ENCODE assay signal across 11 cellular contexts in the genomic region with DNA sequence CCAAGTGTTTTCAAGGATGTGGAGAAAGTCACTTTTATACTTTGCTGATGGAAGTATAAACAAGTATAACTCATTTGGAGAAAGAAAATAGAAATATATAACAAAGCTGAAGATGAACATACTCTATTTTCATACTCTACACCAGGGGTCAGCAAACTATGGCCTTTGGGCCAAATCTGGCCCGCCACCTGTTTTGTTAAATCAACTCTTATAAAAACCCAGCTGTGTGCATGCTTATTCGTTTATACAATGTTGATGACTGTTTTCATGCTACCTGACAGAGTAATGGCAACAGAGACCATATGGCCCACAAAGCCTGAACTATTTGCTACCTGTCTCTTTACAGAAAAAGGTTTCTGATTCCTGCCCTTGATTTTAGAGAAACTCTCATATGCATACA.
DNase-seq lines count a peak whose midpoint lies in the region; ATAC-seq and TF ChIP-seq lines count a peak whose summit lies in the region.
"Had no signal": no experiment of that assay in that cellular context is flagged by ENCODE, and none has a peak within 500 bp of the region (broad histone marks: within the 10 kb centered on the region; RNA-seq: fewer than 3 reads in every experiment).

No MANE protein-coding gene starts in this region.

- no peak for TF ChIP-seq CTCF in left lung (IDR thresholded peaks at IDR 0.05)
- TF ChIP-seq CTCF in GM13977 (IDR thresholded peaks at IDR 0.05; ENCODE audit: extremely low read depth, insufficient read depth, missing control alignments): no peak

- in situ Hi-C loops in SK-MEL-5 (cut with HindIII; ENCODE audit: low pct_unique_long_range_greater_than_20kb, low sequenced_read_pairs) (no loop called here), GM13977 (cut with MboI; ENCODE audit: low pct_unique_long_range_greater_than_20kb, low sequenced_read_pairs, unreplicated experiment) (no loop called here)

- H3K36me3 Mint-ChIP-seq in activated T-helper 17 cell treated with anti-CD3 and anti-CD28 coated beads, Interleukin-2, amount 50 U/mL, for 72 hours (ENCODE audit: low read depth): no peaks in the 10 kb centered on the region
- no peaks in the 10 kb centered on the region for H3K36me3 Mint-ChIP-seq in stimulated activated naive B cell treated with anti-CD40 and anti-IgM and Interleukin-4, amounts not matched to agents 10 μg/mL and 1 μg/mL and 100 μg/mL, for 72 hours

- no peaks in the 10 kb centered on the region for H3K4me1 Mint-ChIP-seq in activated T-helper 17 cell treated with anti-CD3 and anti-CD28 coated beads, Interleukin-2, amount 50 U/mL, for 72 hours
- no peaks in the 10 kb centered on the region for H3K4me1 Mint-ChIP-seq in stimulated activated naive B cell treated with anti-CD40 and anti-IgM and Interleukin-4, amounts not matched to agents 10 μg/mL and 1 μg/mL and 100 μg/mL, for 72 hours
- H3K4me1 Mint-ChIP-seq: nephron had no signal

- H3K27ac ChIP-seq in left lung: no peak overlapping the region

- peak; percentile 2 for DNase-seq in COLO668 (lab: John Stamatoyannopoulos, UW; ENCODE audit: unreplicated experiment)
- DNase-seq in HT-29 (ENCODE audit: low spot score): peak; percentile 19
- peak; percentile 22 for DNase-seq in SK-MEL-5 (ENCODE audit: low read depth, low spot score)
- no peak for DNase-seq in left lung
- no peak for DNase-seq in GM13977 (ENCODE audit: low spot score)
- DNase-seq in DMS114 treated with DMSO at 0.1 percent for 48 hours (lab: John Stamatoyannopoulos, UW; ENCODE audit: unreplicated experiment): no peak
- DNase-seq in stimulated activated naive B cell treated with anti-CD40 and anti-IgM and Interleukin-4, amounts not matched to agents 10 μg/mL and 1 μg/mL and 100 μg/mL, for 72 hours: no peak
- DNase-seq: activated CD8-positive, alpha-beta memory T cell treated with anti-CD3 and anti-CD28 coated beads, Interleukin-2, amount 50 U/mL, for 48 hours; NCI-H1417 treated with DMSO at 0.1 percent for 48 hours had no signal

- H3K4me3 ChIP-seq in left lung: no peak overlapping the region

- H3K9me3 ChIP-seq in left lung: no peaks in the 10 kb centered on the region

- H3K36me3 ChIP-seq in left lung: no peaks in the 10 kb centered on the region

- no peaks in the 10 kb centered on the region for H3K27me3 ChIP-seq in left lung

- H3K4me3 Mint-ChIP-seq in activated T-helper 17 cell treated with anti-CD3 and anti-CD28 coated beads, Interleukin-2, amount 50 U/mL, for 72 hours: no peak overlapping the region
- no peak overlapping the region for H3K4me3 Mint-ChIP-seq in stimulated activated naive B cell treated with anti-CD40 and anti-IgM and Interleukin-4, amounts not matched to agents 10 μg/mL and 1 μg/mL and 100 μg/mL, for 72 hours
- H3K4me3 Mint-ChIP-seq: nephron had no signal

- H3K9me3 Mint-ChIP-seq in activated T-helper 17 cell treated with anti-CD3 and anti-CD28 coated beads, Interleukin-2, amount 50 U/mL, for 72 hours: peaks cover 4% of the 10 kb centered on the region
- peaks cover 0 to 4% of the 10 kb centered on the region in 2 donors for H3K9me3 Mint-ChIP-seq in stimulated activated naive B cell treated with anti-CD40 and anti-IgM and Interleukin-4, amounts not matched to agents 10 μg/mL and 1 μg/mL and 100 μg/mL, for 72 hours

- no peak overlapping the region for H3K27ac Mint-ChIP-seq in activated T-helper 17 cell treated with anti-CD3 and anti-CD28 coated beads, Interleukin-2, amount 50 U/mL, for 72 hours
- no peak overlapping the region for H3K27ac Mint-ChIP-seq in stimulated activated naive B cell treated with anti-CD40 and anti-IgM and Interleukin-4, amounts not matched to agents 10 μg/mL and 1 μg/mL and 100 μg/mL, for 72 hours
- H3K27ac Mint-ChIP-seq: nephron had no signal

- H3K27me3 Mint-ChIP-seq in activated T-helper 17 cell treated with anti-CD3 and anti-CD28 coated beads, Interleukin-2, amount 50 U/mL, for 72 hours: no peaks in the 10 kb centered on the region
- no peaks in the 10 kb centered on the region for H3K27me3 Mint-ChIP-seq in stimulated activated naive B cell treated with anti-CD40 and anti-IgM and Interleukin-4, amounts not matched to agents 10 μg/mL and 1 μg/mL and 100 μg/mL, for 72 hours

- H3K4me1 ChIP-seq in left lung: no peaks in the 10 kb centered on the region

- intact Hi-C loops in left lung (cut with DNase I): no loop called here

- ATAC-seq in left lung: peak; percentile 79
- ATAC-seq in activated T-helper 17 cell treated with anti-CD3 and anti-CD28 coated beads, Interleukin-2, amount 50 U/mL, for 72 hours (replicated peaks): no peak
- ATAC-seq in stimulated activated naive B cell treated with anti-CD40 and anti-IgM and Interleukin-4, amounts not matched to agents 10 μg/mL and 1 μg/mL and 100 μg/mL, for 72 hours (replicated peaks): no peak

Comparison
In these comparisons a context has a peak if more than half of its experiments do, and no peak if none do; other contexts are left out.
1. DNase-seq: peak in COLO668 (single experiment), HT-29 (single experiment) and SK-MEL-5 (single experiment); none in left lung (0 of 2), GM13977 (single experiment), DMS114 treated with DMSO at 0.1 percent for 48 hours (single experiment) and stimulated activated naive B cell treated with anti-CD40 and anti-IgM and Interleukin-4, amounts not matched to agents 10 μg/mL and 1 μg/mL and 100 μg/mL, for 72 hours (single experiment).